In the genomic region with DNA sequence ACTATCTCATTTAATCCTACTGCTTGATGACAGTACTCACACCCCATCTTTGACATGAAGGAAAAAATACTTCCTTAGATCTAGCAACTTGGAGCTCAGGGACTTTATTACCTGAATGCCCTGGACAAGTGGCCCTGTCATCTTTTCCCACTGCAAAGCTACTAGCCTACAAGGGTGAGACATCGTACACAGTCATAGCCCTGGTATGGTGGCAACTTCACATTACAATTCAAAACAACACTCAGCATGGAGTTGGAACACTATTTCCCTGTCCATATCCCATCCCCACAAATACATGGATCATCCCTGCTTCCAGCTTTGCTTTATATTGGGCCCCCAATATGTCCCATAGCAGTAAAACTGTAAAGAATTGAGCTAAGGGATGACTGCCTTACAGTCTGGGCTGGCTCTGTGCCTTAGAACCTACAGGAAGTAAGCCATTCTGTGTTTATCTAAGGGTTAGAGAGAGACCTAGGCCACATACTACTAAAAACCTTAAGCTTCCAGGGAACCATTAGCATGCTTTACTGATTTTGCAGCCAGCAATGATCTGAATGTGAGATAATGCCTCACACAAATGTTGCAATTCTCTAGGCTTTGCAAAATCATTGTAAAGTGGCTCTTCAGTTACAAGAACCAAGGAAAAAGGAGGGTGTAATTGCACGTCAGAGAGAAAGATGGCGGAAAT, we compare ENCODE assay signal across 1 cellular context.
TF ChIP-seq lines count a peak whose summit lies in the region.

No MANE protein-coding gene starts in this region.

TF ChIP-seq in HEK293, 187 proteins besides CTCF, POLR2A, EP300 and RAD21 (continued from another document):
- TF ChIP-seq, protein P1, sequence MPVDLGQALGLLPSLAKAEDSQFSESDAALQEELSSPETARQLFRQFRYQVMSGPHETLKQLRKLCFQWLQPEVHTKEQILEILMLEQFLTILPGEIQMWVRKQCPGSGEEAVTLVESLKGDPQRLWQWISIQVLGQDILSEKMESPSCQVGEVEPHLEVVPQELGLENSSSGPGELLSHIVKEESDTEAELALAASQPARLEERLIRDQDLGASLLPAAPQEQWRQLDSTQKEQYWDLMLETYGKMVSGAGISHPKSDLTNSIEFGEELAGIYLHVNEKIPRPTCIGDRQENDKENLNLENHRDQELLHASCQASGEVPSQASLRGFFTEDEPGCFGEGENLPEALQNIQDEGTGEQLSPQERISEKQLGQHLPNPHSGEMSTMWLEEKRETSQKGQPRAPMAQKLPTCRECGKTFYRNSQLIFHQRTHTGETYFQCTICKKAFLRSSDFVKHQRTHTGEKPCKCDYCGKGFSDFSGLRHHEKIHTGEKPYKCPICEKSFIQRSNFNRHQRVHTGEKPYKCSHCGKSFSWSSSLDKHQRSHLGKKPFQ (tag by site-specific recombination; IDR thresholded peaks at IDR 0.05) = no peak
TF ChIP-seq in HEK293: peak in this region for 1.
